22 cellular contexts compared by ENCODE assay signal in the genomic region with DNA sequence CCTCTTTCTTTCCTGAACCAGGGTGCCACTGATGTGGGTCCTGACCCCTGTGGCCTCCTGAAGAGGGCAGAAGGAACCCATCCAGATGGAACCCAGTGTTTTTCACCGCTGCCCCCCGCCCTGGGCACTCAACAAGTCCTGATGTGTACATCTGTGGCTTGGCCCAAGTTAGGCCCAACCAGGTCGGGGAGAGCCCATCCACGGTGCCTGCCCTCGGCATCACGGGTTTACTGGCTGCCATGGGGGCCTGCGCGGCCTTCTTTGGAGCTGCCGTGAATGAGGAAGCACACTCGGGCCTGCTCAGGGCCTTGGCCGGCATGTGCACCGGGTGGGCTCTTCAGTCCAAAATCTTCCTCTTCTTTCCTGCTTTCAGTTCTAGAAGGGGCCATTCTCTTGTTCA. TPM values are rescaled to one million over a fixed set of nuclear protein-coding genes. Genes with fewer than 3 reads are reported as not detected.
A peak's percentile ranks its signal among the peaks of the same experiment; 100 is the strongest.
DNase-seq lines count a peak whose midpoint lies in the region; ATAC-seq and TF ChIP-seq lines count a peak whose summit lies in the region.
"Had no signal": no experiment of that assay in that cellular context is flagged by ENCODE, and none has a peak within 500 bp of the region (broad histone marks: within the 10 kb centered on the region; RNA-seq: fewer than 3 reads in every experiment).

No MANE protein-coding gene starts in this region.

- H3K9me3 ChIP-seq in spleen = no peaks in the 10 kb centered on the region
- H3K9me3 ChIP-seq: esophagus squamous epithelium, gastroesophageal sphincter, MG63 had no signal

- peak overlapping the region; percentile 56 for H3K27ac Mint-ChIP-seq in activated naive CD4-positive, alpha-beta T cell treated with anti-CD3 and anti-CD28 coated beads, Interleukin-2, amount 50 U/mL, for 24 hours
- H3K27ac Mint-ChIP-seq in WTC11 (peak overlapping the region; percentile 36; the same call in 1 of the 2 replicates), endothelial cell (ENCODE audit: unreplicated experiment) (peak overlapping the region; percentile 75)
- H3K27ac Mint-ChIP-seq: type B pancreatic cell had no signal

- POLR2A ChIA-PET in WTC11 (lab: Charles Lee) = no interaction called here

- H3K27me3 ChIP-seq in spleen (replicated peaks in 1 of 7) = no peaks in the 10 kb centered on the region
- H3K27me3 ChIP-seq: esophagus squamous epithelium, gastroesophageal sphincter, MG63 had no signal

- peaks cover 0 to 34% (median 0%) of the 10 kb centered on the region in 6 donors for H3K36me3 ChIP-seq in spleen
- H3K36me3 ChIP-seq: esophagus squamous epithelium, gastroesophageal sphincter, MG63 had no signal

- H3K9me3 Mint-ChIP-seq in activated naive CD4-positive, alpha-beta T cell treated with anti-CD3 and anti-CD28 coated beads, Interleukin-2, amount 50 U/mL, for 24 hours = no peaks in the 10 kb centered on the region
- H3K9me3 Mint-ChIP-seq in WTC11 (no peaks in the 10 kb centered on the region), endothelial cell (ENCODE audit: unreplicated experiment) (no peaks in the 10 kb centered on the region)
- H3K9me3 Mint-ChIP-seq: type B pancreatic cell had no signal

- no peak for DNase-seq in activated naive CD4-positive, alpha-beta T cell treated with Interleukin-2 at 50 U/mL for 16 hours
- DNase-seq in WTC11 (ENCODE audit: low spot score) = no peak
- DNase-seq in endothelial cell (ENCODE audit: low spot score) = no peak
- peak; percentile 70 for DNase-seq in spleen
- DNase-seq in activated CD4-positive, CD25-positive, alpha-beta regulatory T cell (lab: John Stamatoyannopoulos, UW) = no peak
- no peak for DNase-seq in left cardiac atrium
- no peak for DNase-seq in NCI-H748 treated with DMSO at 0.1 percent for 48 hours (lab: John Stamatoyannopoulos, UW)
- DNase-seq: activated CD4-positive, alpha-beta T cell treated with anti-CD3 and anti-CD28 coated beads, Interleukin-2, amount 50 U/mL, for 4 hours; cerebellar nuclear complex; DMS79 treated with DMSO at 0.1 percent for 48 hours; effector CD4-positive, alpha-beta T cell; esophagus squamous epithelium; kidney; MG63; NCI-H1436 treated with DMSO at 0.1 percent for 48 hours; NCI-H524 treated with DMSO at 0.1 percent for 48 hours; stimulated activated naive CD4-positive, alpha-beta T cell treated with Interleukin-2 at 50 U/mL for 16 hours had no signal

- ATAC-seq in WTC11 (no peak), left cardiac atrium (no peak)
- ATAC-seq: gastroesophageal sphincter had no signal

- CTCF ChIA-PET in WTC11 (lab: Charles Lee) = interaction anchor here (0.6 to 1.2 kb wide), 2 partner anchors 319 to 1165 kb away, joined by 3 to 4 read pairs; no protein-coding TSS in a partner anchor

- H3K27me3 Mint-ChIP-seq in activated naive CD4-positive, alpha-beta T cell treated with anti-CD3 and anti-CD28 coated beads, Interleukin-2, amount 50 U/mL, for 24 hours = no peaks in the 10 kb centered on the region
- H3K27me3 Mint-ChIP-seq in WTC11 (ENCODE audit: low read depth) (no peaks in the 10 kb centered on the region), endothelial cell (ENCODE audit: unreplicated experiment) (peaks cover 6% of the 10 kb centered on the region)
- H3K27me3 Mint-ChIP-seq: type B pancreatic cell had no signal

- H3K4me1 Mint-ChIP-seq in activated naive CD4-positive, alpha-beta T cell treated with anti-CD3 and anti-CD28 coated beads, Interleukin-2, amount 50 U/mL, for 24 hours = peaks cover 67% of the 10 kb centered on the region
- H3K4me1 Mint-ChIP-seq in WTC11 = peaks cover 24% of the 10 kb centered on the region
- H3K4me1 Mint-ChIP-seq in endothelial cell (ENCODE audit: unreplicated experiment) = peaks cover 42% of the 10 kb centered on the region

- intact Hi-C loops in spleen (cut with DNase I; ENCODE audit: low total_unique reads) = no loop called here
- intact Hi-C loops in left cardiac atrium (cut with DNase I) = no loop called here

- no peak overlapping the region for H3K27ac ChIP-seq in spleen
- H3K27ac ChIP-seq: esophagus squamous epithelium, gastroesophageal sphincter had no signal

- no peak overlapping the region for H3K4me3 ChIP-seq in spleen
- H3K4me3 ChIP-seq: esophagus squamous epithelium, gastroesophageal sphincter, MG63 had no signal

- no peak overlapping the region for H3K4me3 Mint-ChIP-seq in activated naive CD4-positive, alpha-beta T cell treated with anti-CD3 and anti-CD28 coated beads, Interleukin-2, amount 50 U/mL, for 24 hours
- H3K4me3 Mint-ChIP-seq in WTC11 (no peak overlapping the region), endothelial cell (ENCODE audit: unreplicated experiment) (peak overlapping the region; percentile 39)
- H3K4me3 Mint-ChIP-seq: type B pancreatic cell had no signal

- 80 to 94% (median 90%) methylated on average over 11 to 12 of the region's 12 CpGs for WGBS in spleen, 5 donors

- H3K36me3 Mint-ChIP-seq in activated naive CD4-positive, alpha-beta T cell treated with anti-CD3 and anti-CD28 coated beads, Interleukin-2, amount 50 U/mL, for 24 hours = no peaks in the 10 kb centered on the region
- H3K36me3 Mint-ChIP-seq in WTC11 (no peaks in the 10 kb centered on the region), endothelial cell (ENCODE audit: low read depth, unreplicated experiment) (peaks cover 46% of the 10 kb centered on the region)
- H3K36me3 Mint-ChIP-seq: type B pancreatic cell had no signal

- no peak for TF ChIP-seq POLR2A in spleen (IDR thresholded peaks at IDR 0.05)

- TF ChIP-seq CTCF in WTC11 (IDR thresholded peaks at IDR 0.05) (no peak), endothelial cell (IDR thresholded peaks at IDR 0.05; ENCODE audit: unreplicated experiment) (no peak), spleen (IDR thresholded peaks at IDR 0.05 in 8 of 11, conservative IDR thresholded peaks at IDR 0.05 in 3 of 11) (no peak)

- H3K4me1 ChIP-seq in spleen = peaks cover 0 to 48% (median 22%) of the 10 kb centered on the region in 6 donors
- H3K4me1 ChIP-seq: gastroesophageal sphincter had no signal

TF ChIP-seq in WTC11, 78 proteins besides CTCF, POLR2A, EP300 and RAD21:
- TF ChIP-seq, protein P1, sequence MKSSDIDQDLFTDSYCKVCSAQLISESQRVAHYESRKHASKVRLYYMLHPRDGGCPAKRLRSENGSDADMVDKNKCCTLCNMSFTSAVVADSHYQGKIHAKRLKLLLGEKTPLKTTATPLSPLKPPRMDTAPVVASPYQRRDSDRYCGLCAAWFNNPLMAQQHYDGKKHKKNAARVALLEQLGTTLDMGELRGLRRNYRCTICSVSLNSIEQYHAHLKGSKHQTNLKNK (CRISPR knock-in tag; IDR thresholded peaks at IDR 0.05) = no peak

RNA-seq across cellular contexts. Expression of a gene that starts 5.8 kb away (rescaled TPM):
- total RNA-seq in WTC11 (2021) = 1.8 to 2.7 TPM (median 2.3 TPM) in 3 replicates
- 565 TPM for total RNA-seq in endothelial cell (ENCODE audit: unreplicated experiment)
- total RNA-seq in spleen = 10 to 100 TPM; 11.3 to 52.3 (median 20.8) TPM
- 10 to 100 TPM; 14.1 to 18.4 (median 17.7) TPM for polyA plus RNA-seq in spleen
- total RNA-seq in left cardiac atrium = 10 to 100 TPM; 21.6 to 49.8 TPM
- total RNA-seq: myocyte had no signal

RNA-seq across cellular contexts. Expression of a gene that starts 14.0 kb away (rescaled TPM):
- total RNA-seq in WTC11 (2021) = not detected in 3 replicates
- not detected for total RNA-seq in endothelial cell (ENCODE audit: unreplicated experiment)
- under 1 TPM in 1 of 7 donors, not detected in 6; 0.24 TPM for total RNA-seq in spleen
- under 1 TPM in 1 of 3 donors, not detected in 2; 0.03 TPM for polyA plus RNA-seq in spleen
- total RNA-seq in left cardiac atrium = not detected
- total RNA-seq: esophagus squamous epithelium, gastroesophageal sphincter, H1, myocyte had no signal
- polyA plus RNA-seq: H1 had no signal

RNA-seq across cellular contexts. Expression of a gene that starts 17.5 kb away (rescaled TPM):
- total RNA-seq in WTC11 (2021) (23.7 to 29.1 TPM (median 28.9 TPM) in 3 replicates), endothelial cell (ENCODE audit: unreplicated experiment) (69.6 TPM), spleen (10 to 100 TPM in 1 of 7 donors, 1 to 10 TPM in 6; 4.0 to 10.8 (median 7.8) TPM), left cardiac atrium (10 to 100 TPM; 14.8 to 15.2 TPM)
- polyA plus RNA-seq in spleen = 1 to 10 TPM; 1.3 to 7.1 (median 4.5) TPM

RNA-seq across cellular contexts. Expression of a gene that starts 25.8 kb away (rescaled TPM):
- 0.37 to 1.6 TPM (median 0.64 TPM) in 3 replicates for total RNA-seq in WTC11 (2021)
- total RNA-seq in endothelial cell (ENCODE audit: unreplicated experiment) = 69.1 TPM
- 100 to 1,000 TPM in 6 of 7 donors, 10 to 100 TPM in 1; 99.7 to 166 (median 130) TPM for total RNA-seq in spleen
- polyA plus RNA-seq in spleen = 10 to 100 TPM; 24.2 to 49.8 (median 43.6) TPM
- 10 to 100 TPM; 84.4 to 92.0 TPM for total RNA-seq in left cardiac atrium

RNA-seq across cellular contexts. Expression of a gene that starts 52.9 kb away (rescaled TPM):
- 12.9 to 13.9 TPM (median 13.2 TPM) in 3 replicates for total RNA-seq in WTC11 (2021)
- 7.6 TPM for total RNA-seq in endothelial cell (ENCODE audit: unreplicated experiment)
- total RNA-seq in spleen = 1 to 10 TPM; 2.1 to 7.6 (median 3.7) TPM
- 1 to 10 TPM; 8.5 to 9.5 (median 9.0) TPM for polyA plus RNA-seq in spleen
- 1 to 10 TPM; 8.8 to 9.0 TPM for total RNA-seq in left cardiac atrium

Comparison
In these comparisons a context has a peak if more than half of its experiments do, and no peak if none do; other contexts are left out.
1. RNA of a gene that starts 5.8 kb away (total RNA-seq): 565 TPM in endothelial cell (single experiment); 21.6 to 49.8 TPM in left cardiac atrium, 11.3 to 52.3 TPM in spleen and 1.8 to 2.7 TPM in WTC11; every median in the first group is over 10 times any median in the second.
2. Peak in every context shown above with its lines, with median percentiles within 50 percentile points of each other: H3K27ac Mint-ChIP-seq.